Comparison of ENCODE assay signal across 1 cellular context in the genomic region with DNA sequence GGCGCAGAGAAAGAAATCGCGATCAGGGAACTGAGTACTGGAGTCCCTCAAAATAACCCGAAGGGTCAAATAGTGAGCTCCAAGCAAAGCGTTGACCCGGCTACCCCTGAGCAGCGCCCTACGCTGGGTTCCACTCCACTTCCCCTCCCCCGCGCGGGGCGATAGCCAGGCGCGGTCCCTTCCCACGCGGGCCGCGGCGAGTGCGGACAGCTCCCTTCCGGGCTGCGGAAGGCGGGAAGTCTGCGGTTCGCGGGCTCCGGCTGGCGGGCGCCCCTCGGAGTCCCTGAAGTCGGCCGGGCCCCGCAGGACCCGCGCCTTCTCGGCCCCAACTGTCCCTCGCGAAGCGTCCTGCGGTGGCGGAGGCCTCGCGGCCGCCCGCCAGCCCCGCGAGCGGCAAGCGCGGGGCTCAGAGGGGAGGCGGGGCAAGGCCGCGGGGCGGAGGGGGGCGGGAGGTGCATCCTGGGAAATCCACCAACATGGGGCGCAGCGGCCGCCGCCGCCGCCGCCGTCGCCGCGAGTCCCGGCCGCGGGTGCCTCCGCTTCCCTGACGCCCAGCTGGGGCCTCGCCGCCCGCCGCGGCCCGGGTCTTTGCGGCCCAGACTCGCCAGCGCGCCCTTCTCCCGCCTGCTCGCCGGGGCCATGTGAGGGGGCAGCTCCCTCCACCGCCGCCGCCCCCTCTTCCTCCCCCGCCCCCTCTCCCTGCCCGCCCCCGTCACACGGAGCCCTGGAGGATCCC.
TF ChIP-seq lines count a peak whose summit lies in the region.

TSS of gene QSER1 (plus strand) at position 457 of the 736 bp plus-strand sequence. CDS start 315 bp downstream, outside the sequence.

TF ChIP-seq in GM23338, 12 proteins besides CTCF, POLR2A, EP300 and RAD21 (continued from another document):
- TF ChIP-seq ZNF462 (CRISPR knock-in tag; IDR thresholded peaks at IDR 0.05) (no peak), POLR2AphosphoS5 (IDR thresholded peaks at IDR 0.05; ENCODE audit: low read depth) (no peak), ZNF331 (CRISPR knock-in tag; IDR thresholded peaks at IDR 0.05; ENCODE audit: low read depth) (no peak), STAT1 (IDR thresholded peaks at IDR 0.05; ENCODE audit: unreplicated experiment) (no peak), JUNB (IDR thresholded peaks at IDR 0.05; ENCODE audit: unreplicated experiment) (no peak), EZH2phosphoT487 (IDR thresholded peaks at IDR 0.05; ENCODE audit: unreplicated experiment) (no peak), REST (IDR thresholded peaks at IDR 0.05; ENCODE audit: unreplicated experiment) (no peak)
- TF ChIP-seq, protein P1, sequence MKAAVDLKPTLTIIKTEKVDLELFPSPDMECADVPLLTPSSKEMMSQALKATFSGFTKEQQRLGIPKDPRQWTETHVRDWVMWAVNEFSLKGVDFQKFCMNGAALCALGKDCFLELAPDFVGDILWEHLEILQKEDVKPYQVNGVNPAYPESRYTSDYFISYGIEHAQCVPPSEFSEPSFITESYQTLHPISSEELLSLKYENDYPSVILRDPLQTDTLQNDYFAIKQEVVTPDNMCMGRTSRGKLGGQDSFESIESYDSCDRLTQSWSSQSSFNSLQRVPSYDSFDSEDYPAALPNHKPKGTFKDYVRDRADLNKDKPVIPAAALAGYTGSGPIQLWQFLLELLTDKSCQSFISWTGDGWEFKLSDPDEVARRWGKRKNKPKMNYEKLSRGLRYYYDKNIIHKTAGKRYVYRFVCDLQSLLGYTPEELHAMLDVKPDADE (IDR thresholded peaks at IDR 0.05): no peak
TF ChIP-seq in GM23338: peak in this region for 0.
